ENCODE assay signal across 10 cellular contexts in genomic region chr2:101327863-101328394, GRCh38. TPM values are rescaled to one million over a fixed set of nuclear protein-coding genes. Genes with fewer than 3 reads are reported as not detected.
DNase-seq lines count a peak whose midpoint lies in the region; ATAC-seq and TF ChIP-seq lines count a peak whose summit lies in the region.
"Had no signal": no experiment of that assay in that cellular context is flagged by ENCODE, and none has a peak within 500 bp of the region (broad histone marks: within the 10 kb centered on the region; RNA-seq: fewer than 3 reads in every experiment).

No MANE protein-coding gene starts in this region.

- DNase-seq in WTC11 (ENCODE audit: low spot score) (no peak), lung (ENCODE audit: low spot score) (peak; percentile 75), gastrocnemius medialis (no peak), GM13976 (ENCODE audit: low spot score) (no peak), HuH-7.5 (ENCODE audit: low spot score) (no peak), SK-N-DZ (ENCODE audit: low spot score) (no peak)

- in situ Hi-C loops in gastrocnemius medialis (cut with MboI; ENCODE audit: low sequenced_read_pairs in 4 of 4): loop anchor here in 1 of 4 donors (25.0 kb wide), 1 partner anchor 509 kb away; no protein-coding TSS in a partner anchor
- in situ Hi-C loops in GM13976 (cut with MboI; ENCODE audit: low sequenced_read_pairs, unreplicated experiment): no loop called here

- peak overlapping the region; percentile 26; the same call in 1 of the 2 replicates for H3K9ac ChIP-seq in BLaER1

- H3K4me1 Mint-ChIP-seq in WTC11: peaks cover 3% of the 10 kb centered on the region

- H3K4me3 Mint-ChIP-seq in WTC11: no peak overlapping the region

- H3K27ac ChIP-seq in BLaER1: peak overlapping the region; percentile 72
- H3K27ac ChIP-seq in lung (ENCODE audit: low read depth in 1 of 2, low read length in 1 of 2): peak overlapping the region in 1 of 2 donors; percentile 58
- H3K27ac ChIP-seq in gastrocnemius medialis: no peak overlapping the region

- peak overlapping the region; percentile 73 for H3K4me2 ChIP-seq in BLaER1

- CTCF ChIA-PET in WTC11 (lab: Charles Lee): interaction anchor here (3.3 kb wide), 1 partner anchor 14 kb away, joined by 27 read pairs; no protein-coding TSS in a partner anchor

- peaks cover 38% of the 10 kb centered on the region for H3K4me1 ChIP-seq in BLaER1
- H3K4me1 ChIP-seq in lung (ENCODE audit: control insufficient read depth in 2 of 2, insufficient read depth in 2 of 2, low read length in 2 of 2): peaks cover 0 to 1% of the 10 kb centered on the region in 2 donors
- H3K4me1 ChIP-seq in gastrocnemius medialis: no peaks in the 10 kb centered on the region

- H3K36me3 ChIP-seq in BLaER1: no peaks in the 10 kb centered on the region
- no peaks in the 10 kb centered on the region for H3K36me3 ChIP-seq in lung (ENCODE audit: control insufficient read depth in 2 of 2, insufficient read depth in 2 of 2, low read length in 2 of 2)
- H3K36me3 ChIP-seq in gastrocnemius medialis: no peaks in the 10 kb centered on the region

- no peak for TF ChIP-seq POLR2A in gastrocnemius medialis (IDR thresholded peaks at IDR 0.05)

- 34 to 36% methylated on average over 5 of the region's 5 CpGs for WGBS in lung, 2 donors

- H3K36me3 Mint-ChIP-seq in WTC11: no peaks in the 10 kb centered on the region; the same call in 1 of the 2 replicates

- POLR2A ChIA-PET in WTC11 (lab: Charles Lee): no interaction called here

- H3K4me3 ChIP-seq in BLaER1: peak overlapping the region; percentile 11; the same call in 1 of the 2 replicates
- H3K4me3 ChIP-seq in lung: no peak overlapping the region
- no peak overlapping the region for H3K4me3 ChIP-seq in gastrocnemius medialis
- H3K4me3 ChIP-seq: coronary artery had no signal

- H3K9me3 ChIP-seq in BLaER1: peaks cover 8% of the 10 kb centered on the region; the same call in 1 of the 2 replicates
- no peaks in the 10 kb centered on the region for H3K9me3 ChIP-seq in lung (ENCODE audit: control insufficient read depth in 2 of 2, insufficient read depth in 1 of 2, low read length in 1 of 2)
- H3K9me3 ChIP-seq in gastrocnemius medialis: no peaks in the 10 kb centered on the region

- ATAC-seq in GM21529 (IDR thresholded peaks at IDR 0.05; ENCODE audit: unreplicated experiment) (peak; percentile 10), WTC11 (peak; percentile 19; the same call in 1 of the 2 replicates), lung (ENCODE audit: insufficient read depth, low FRiP score) (peak; percentile 49), gastrocnemius medialis (no peak)
- ATAC-seq: Panc1 had no signal

- H4K20me1 ChIP-seq in BLaER1: no peaks in the 10 kb centered on the region

- H3K27me3 Mint-ChIP-seq in WTC11 (ENCODE audit: low read depth): no peaks in the 10 kb centered on the region

- H3K27me3 ChIP-seq in BLaER1 (no peaks in the 10 kb centered on the region), lung (ENCODE audit: control insufficient read depth, insufficient read depth) (no peaks in the 10 kb centered on the region), gastrocnemius medialis (no peaks in the 10 kb centered on the region)

- no peaks in the 10 kb centered on the region for H3K9me3 Mint-ChIP-seq in WTC11

- intact Hi-C loops in gastrocnemius medialis (cut with DNase I; ENCODE audit: low total_unique reads): no loop called here

- TF ChIP-seq CTCF in WTC11 (IDR thresholded peaks at IDR 0.05): no peak
- TF ChIP-seq CTCF in lung (IDR thresholded peaks at IDR 0.05; ENCODE audit: control extremely low read depth, extremely low read depth): no peak
- no peak for TF ChIP-seq CTCF in gastrocnemius medialis (IDR thresholded peaks at IDR 0.05 in 4 of 5, conservative IDR thresholded peaks at IDR 0.05 in 1 of 5)
- TF ChIP-seq CTCF in GM13976 (IDR thresholded peaks at IDR 0.05; ENCODE audit: borderline replicate concordance, control extremely low read depth, extremely low read depth, insufficient read depth, missing control alignments): no peak

- no peak overlapping the region for H3K27ac Mint-ChIP-seq in WTC11

TF ChIP-seq in WTC11, 78 proteins besides CTCF, POLR2A, EP300 and RAD21:
- TF ChIP-seq ATF6 (CRISPR knock-in tag; IDR thresholded peaks at IDR 0.05): no peak
- no peak for TF ChIP-seq ZNF263 (CRISPR knock-in tag; IDR thresholded peaks at IDR 0.05; ENCODE audit: low read depth)

RNA-seq across cellular contexts. Expression of gene RNF149, which starts 19.4 kb away (rescaled TPM):
- total RNA-seq in WTC11 (2021): 25.6 to 30.0 TPM (median 28.4 TPM) in 3 replicates
- 100 to 1,000 TPM in 1 of 2 donors, 10 to 100 TPM in 1; 92.2 to 106 TPM for total RNA-seq in lung
- polyA plus RNA-seq in lung: 10 to 100 TPM; 46.7 to 94.5 TPM
- total RNA-seq in gastrocnemius medialis: 10 to 100 TPM; 14.7 to 27.7 (median 18.5) TPM
- 23.7 and 30.9 TPM in 2 replicates for polyA plus RNA-seq in SK-N-DZ (2014; cell fraction: cytosol; rRNA removed)
- 36.7 and 50.3 TPM in 2 replicates for polyA plus RNA-seq in SK-N-DZ (2014; cell fraction: nucleus; rRNA removed)

RNA-seq across cellular contexts. Expression of gene CREG2, which starts 59.4 kb away (rescaled TPM):
- total RNA-seq in WTC11 (2021) (1.1 to 1.7 TPM (median 1.6 TPM) in 3 replicates), lung (under 1 TPM in 1 of 2 donors, not detected in 1; 0.67 TPM), gastrocnemius medialis (not detected)
- polyA plus RNA-seq in lung: under 1 TPM; 0.06 to 0.08 TPM
- 0.48 TPM in 1 of 2 replicates, not detected in the other for polyA plus RNA-seq in SK-N-DZ (2014; cell fraction: cytosol; rRNA removed)
- polyA plus RNA-seq in SK-N-DZ (2014; cell fraction: nucleus; rRNA removed): not detected in 2 replicates

Comparison
In these comparisons a context has a peak if more than half of its experiments do, and no peak if none do; other contexts are left out.
1. ATAC-seq: peak in GM21529 (single experiment), WTC11 (single experiment) and lung (single experiment); none in gastrocnemius medialis (0 of 2).